Comparison of ENCODE assay signal across 17 cellular contexts in the genomic region with DNA sequence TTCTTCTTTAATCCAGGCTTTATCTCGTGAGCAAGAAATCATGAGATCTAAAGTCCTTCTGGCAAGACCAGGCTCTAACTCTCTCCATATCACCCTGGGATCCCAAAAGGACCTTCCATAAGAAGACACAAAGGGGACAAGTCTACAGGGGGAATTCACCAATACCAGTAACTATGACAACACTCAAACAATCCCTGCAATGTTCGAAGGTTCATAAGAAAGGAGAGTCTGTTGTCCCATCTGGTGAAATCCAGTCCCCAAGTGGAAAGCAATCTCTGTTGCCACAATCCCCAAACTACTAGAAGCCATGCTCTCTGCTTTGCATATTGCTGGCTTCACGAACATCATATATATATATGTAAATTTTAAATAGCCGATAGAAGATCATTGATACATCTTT. TPM values are rescaled to one million over a fixed set of nuclear protein-coding genes. Genes with fewer than 3 reads are reported as not detected.
DNase-seq lines count a peak whose midpoint lies in the region; ATAC-seq and TF ChIP-seq lines count a peak whose summit lies in the region.
"Had no signal": no experiment of that assay in that cellular context is flagged by ENCODE, and none has a peak within 500 bp of the region (broad histone marks: within the 10 kb centered on the region; RNA-seq: fewer than 3 reads in every experiment).

No MANE protein-coding gene starts in this region.

- intact Hi-C loops in ascending aorta (cut with DNase I), result no loop called here
- intact Hi-C loops in thyroid gland (cut with DNase I), result no loop called here

- no peaks in the 10 kb centered on the region for H3K9me3 Mint-ChIP-seq in stimulated activated naive CD8-positive, alpha-beta T cell treated with anti-CD3 and anti-CD28 coated beads, Interleukin-15, amount 100 ng/mL, for 72 hours
- H3K9me3 Mint-ChIP-seq: IgD-negative memory B cell had no signal

- 85 to 92% methylated on average over 3 to 4 of the region's 4 CpGs for WGBS in gastroesophageal sphincter (ENCODE audit: low coverage in 1 of 2), 2 donors
- 96 to 98% methylated on average over 4 of the region's 4 CpGs for WGBS in thyroid gland, 2 donors

- H3K9ac ChIP-seq in rectal smooth muscle tissue (ENCODE audit: low read length), result no peak overlapping the region

- H3K4me3 ChIP-seq in ascending aorta (no peak overlapping the region), gastroesophageal sphincter (no peak overlapping the region), rectal smooth muscle tissue (ENCODE audit: low read length) (no peak overlapping the region), thyroid gland (replicated peaks in 1 of 3) (no peak overlapping the region)
- H3K4me3 ChIP-seq: A549, PC-9 had no signal

- H3K27me3 ChIP-seq in ascending aorta (no peaks in the 10 kb centered on the region), gastroesophageal sphincter (no peaks in the 10 kb centered on the region), rectal smooth muscle tissue (ENCODE audit: control insufficient read depth, insufficient read depth, low read length) (no peaks in the 10 kb centered on the region), thyroid gland (no peaks in the 10 kb centered on the region)

- peaks cover 0 to 3% of the 10 kb centered on the region in 2 donors for H3K36me3 ChIP-seq in ascending aorta
- peaks cover 0 to 15% of the 10 kb centered on the region in 2 donors for H3K36me3 ChIP-seq in gastroesophageal sphincter
- H3K36me3 ChIP-seq in rectal smooth muscle tissue (ENCODE audit: control insufficient read depth, insufficient read depth, low read length), result peaks cover 2% of the 10 kb centered on the region
- H3K36me3 ChIP-seq in thyroid gland, result no peaks in the 10 kb centered on the region

- TF ChIP-seq POLR2A in gastroesophageal sphincter (IDR thresholded peaks at IDR 0.05) (no peak), thyroid gland (IDR thresholded peaks at IDR 0.05) (no peak)

- H3K4me1 Mint-ChIP-seq in stimulated activated naive CD8-positive, alpha-beta T cell treated with anti-CD3 and anti-CD28 coated beads, Interleukin-15, amount 100 ng/mL, for 72 hours, result no peaks in the 10 kb centered on the region

- H3K27ac Mint-ChIP-seq in stimulated activated naive CD8-positive, alpha-beta T cell treated with anti-CD3 and anti-CD28 coated beads, Interleukin-15, amount 100 ng/mL, for 72 hours, result no peak overlapping the region
- H3K27ac Mint-ChIP-seq: IgD-negative memory B cell had no signal

- TF ChIP-seq EP300 in gastroesophageal sphincter (IDR thresholded peaks at IDR 0.05), result no peak

- H3K4me3 Mint-ChIP-seq in stimulated activated naive CD8-positive, alpha-beta T cell treated with anti-CD3 and anti-CD28 coated beads, Interleukin-15, amount 100 ng/mL, for 72 hours, result no peak overlapping the region
- H3K4me3 Mint-ChIP-seq: IgD-negative memory B cell had no signal

- H3K27ac ChIP-seq in ascending aorta (peak overlapping the region; percentile 90 to 94), gastroesophageal sphincter (peak overlapping the region in 3 of 4 donors; percentile 73 to 78 (median 73)), rectal smooth muscle tissue (ENCODE audit: low read depth, low read length) (peak overlapping the region; percentile 61), thyroid gland (peak overlapping the region; percentile 80 to 94 (median 88))
- H3K27ac ChIP-seq: A549, PC-9 had no signal

- peaks cover 13 to 51% of the 10 kb centered on the region in 2 donors for H3K4me1 ChIP-seq in ascending aorta
- peaks cover 8 to 51% (median 17%) of the 10 kb centered on the region in 3 donors for H3K4me1 ChIP-seq in gastroesophageal sphincter
- peaks cover 13% of the 10 kb centered on the region for H3K4me1 ChIP-seq in rectal smooth muscle tissue (ENCODE audit: control insufficient read depth, insufficient read depth, low read length)
- peaks cover 50 to 53% of the 10 kb centered on the region in 2 donors for H3K4me1 ChIP-seq in thyroid gland

- ATAC-seq in gastroesophageal sphincter (no peak), GM18858 (IDR thresholded peaks at IDR 0.05; ENCODE audit: unreplicated experiment) (no peak)
- no peak for ATAC-seq in stimulated activated naive CD8-positive, alpha-beta T cell treated with anti-CD3 and anti-CD28 coated beads, Interleukin-15, amount 100 ng/mL, for 72 hours
- ATAC-seq: A549, HCT116 had no signal

- H3K9me3 ChIP-seq in ascending aorta (no peaks in the 10 kb centered on the region), gastroesophageal sphincter (no peaks in the 10 kb centered on the region), thyroid gland (no peaks in the 10 kb centered on the region)
- H3K9me3 ChIP-seq: A549 had no signal

- no peak for TF ChIP-seq CTCF in ascending aorta (IDR thresholded peaks at IDR 0.05)
- TF ChIP-seq CTCF in gastroesophageal sphincter (IDR thresholded peaks at IDR 0.05), result no peak
- TF ChIP-seq CTCF in thyroid gland (IDR thresholded peaks at IDR 0.05), result no peak

- DNase-seq in ascending aorta (ENCODE audit: low spot score in 2 of 2) (no peak), thyroid gland (no peak), retina (no peak), NCI-H748 (lab: John Stamatoyannopoulos, UW; ENCODE audit: unreplicated experiment) (no peak)
- DNase-seq in stimulated activated naive CD8-positive, alpha-beta T cell treated with anti-CD3 and anti-CD28 coated beads, Interleukin-15, amount 100 ng/mL, for 72 hours, result no peak
- DNase-seq: MV-4-11, NCI-H1436, NCI-H2081, NCI-H2227 treated with DMSO at 0.1 percent for 48 hours, NCI-H526 treated with DMSO at 0.1 percent for 48 hours, PC-9 had no signal

- H3K27me3 Mint-ChIP-seq in stimulated activated naive CD8-positive, alpha-beta T cell treated with anti-CD3 and anti-CD28 coated beads, Interleukin-15, amount 100 ng/mL, for 72 hours, result no peaks in the 10 kb centered on the region
- H3K27me3 Mint-ChIP-seq: IgD-negative memory B cell had no signal

RNA-seq across cellular contexts. Expression of a gene that starts 44.9 kb away (rescaled TPM):
- total RNA-seq in ascending aorta (3.7 TPM), gastroesophageal sphincter (1 to 10 TPM; 5.4 to 5.9 (median 5.5) TPM), thyroid gland (10 to 100 TPM in 2 of 4 donors, 1 to 10 TPM in 2; 4.0 to 13.4 (median 11.1) TPM)

RNA-seq across cellular contexts. Expression of a gene that starts 51.0 kb away (rescaled TPM):
- total RNA-seq in ascending aorta, result 5.5 TPM
- total RNA-seq in gastroesophageal sphincter, result 10 to 100 TPM in 2 of 4 donors, 1 to 10 TPM in 2; 3.8 to 17.0 (median 8.4) TPM
- total RNA-seq in thyroid gland, result 10 to 100 TPM; 37.9 to 99.0 (median 67.4) TPM
